In the genomic region with DNA sequence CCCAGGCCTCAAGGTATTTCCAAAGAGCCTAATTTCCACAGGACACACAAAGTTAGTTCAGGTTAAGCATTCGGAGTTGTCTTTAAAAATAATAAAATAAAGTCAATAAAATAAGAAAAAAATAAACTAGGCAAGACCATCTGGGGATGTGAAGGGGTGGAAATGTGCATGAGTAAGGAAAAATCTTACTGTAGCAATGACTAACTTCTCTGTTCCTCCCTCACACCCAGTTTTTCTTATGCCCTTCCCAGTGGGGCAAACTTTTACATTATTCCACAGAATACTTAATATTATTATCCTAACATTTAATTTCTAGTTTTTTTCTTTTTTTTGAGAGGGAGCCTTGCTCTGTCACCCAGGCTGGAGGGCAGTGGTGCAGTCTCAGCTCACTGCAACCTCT, we compare ENCODE assay signal across 1 cellular context.
TF ChIP-seq lines count a peak whose summit lies in the region.

No MANE protein-coding gene starts in this region.

TF ChIP-seq in WTC11, 78 proteins besides CTCF, POLR2A, EP300 and RAD21:
- no peak for TF ChIP-seq NR3C1 (CRISPR knock-in tag; conservative IDR thresholded peaks at IDR 0.05; ENCODE audit: low read depth)
- no peak for TF ChIP-seq NFATC4 (CRISPR knock-in tag; IDR thresholded peaks at IDR 0.05)
- TF ChIP-seq, protein P1, sequence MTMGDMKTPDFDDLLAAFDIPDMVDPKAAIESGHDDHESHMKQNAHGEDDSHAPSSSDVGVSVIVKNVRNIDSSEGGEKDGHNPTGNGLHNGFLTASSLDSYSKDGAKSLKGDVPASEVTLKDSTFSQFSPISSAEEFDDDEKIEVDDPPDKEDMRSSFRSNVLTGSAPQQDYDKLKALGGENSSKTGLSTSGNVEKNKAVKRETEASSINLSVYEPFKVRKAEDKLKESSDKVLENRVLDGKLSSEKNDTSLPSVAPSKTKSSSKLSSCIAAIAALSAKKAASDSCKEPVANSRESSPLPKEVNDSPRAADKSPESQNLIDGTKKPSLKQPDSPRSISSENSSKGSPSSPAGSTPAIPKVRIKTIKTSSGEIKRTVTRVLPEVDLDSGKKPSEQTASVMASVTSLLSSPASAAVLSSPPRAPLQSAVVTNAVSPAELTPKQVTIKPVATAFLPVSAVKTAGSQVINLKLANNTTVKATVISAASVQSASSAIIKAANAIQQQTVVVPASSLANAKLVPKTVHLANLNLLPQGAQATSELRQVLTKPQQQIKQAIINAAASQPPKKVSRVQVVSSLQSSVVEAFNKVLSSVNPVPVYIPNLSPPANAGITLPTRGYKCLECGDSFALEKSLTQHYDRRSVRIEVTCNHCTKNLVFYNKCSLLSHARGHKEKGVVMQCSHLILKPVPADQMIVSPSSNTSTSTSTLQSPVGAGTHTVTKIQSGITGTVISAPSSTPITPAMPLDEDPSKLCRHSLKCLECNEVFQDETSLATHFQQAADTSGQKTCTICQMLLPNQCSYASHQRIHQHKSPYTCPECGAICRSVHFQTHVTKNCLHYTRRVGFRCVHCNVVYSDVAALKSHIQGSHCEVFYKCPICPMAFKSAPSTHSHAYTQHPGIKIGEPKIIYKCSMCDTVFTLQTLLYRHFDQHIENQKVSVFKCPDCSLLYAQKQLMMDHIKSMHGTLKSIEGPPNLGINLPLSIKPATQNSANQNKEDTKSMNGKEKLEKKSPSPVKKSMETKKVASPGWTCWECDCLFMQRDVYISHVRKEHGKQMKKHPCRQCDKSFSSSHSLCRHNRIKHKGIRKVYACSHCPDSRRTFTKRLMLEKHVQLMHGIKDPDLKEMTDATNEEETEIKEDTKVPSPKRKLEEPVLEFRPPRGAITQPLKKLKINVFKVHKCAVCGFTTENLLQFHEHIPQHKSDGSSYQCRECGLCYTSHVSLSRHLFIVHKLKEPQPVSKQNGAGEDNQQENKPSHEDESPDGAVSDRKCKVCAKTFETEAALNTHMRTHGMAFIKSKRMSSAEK (CRISPR knock-in tag; IDR thresholded peaks at IDR 0.05; ENCODE audit: borderline replicate concordance), result no peak
- TF ChIP-seq IRF2 (CRISPR knock-in tag; IDR thresholded peaks at IDR 0.05; ENCODE audit: borderline replicate concordance, low read depth), result no peak
- TF ChIP-seq, protein P2, sequence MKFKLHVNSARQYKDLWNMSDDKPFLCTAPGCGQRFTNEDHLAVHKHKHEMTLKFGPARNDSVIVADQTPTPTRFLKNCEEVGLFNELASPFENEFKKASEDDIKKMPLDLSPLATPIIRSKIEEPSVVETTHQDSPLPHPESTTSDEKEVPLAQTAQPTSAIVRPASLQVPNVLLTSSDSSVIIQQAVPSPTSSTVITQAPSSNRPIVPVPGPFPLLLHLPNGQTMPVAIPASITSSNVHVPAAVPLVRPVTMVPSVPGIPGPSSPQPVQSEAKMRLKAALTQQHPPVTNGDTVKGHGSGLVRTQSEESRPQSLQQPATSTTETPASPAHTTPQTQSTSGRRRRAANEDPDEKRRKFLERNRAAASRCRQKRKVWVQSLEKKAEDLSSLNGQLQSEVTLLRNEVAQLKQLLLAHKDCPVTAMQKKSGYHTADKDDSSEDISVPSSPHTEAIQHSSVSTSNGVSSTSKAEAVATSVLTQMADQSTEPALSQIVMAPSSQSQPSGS (CRISPR knock-in tag; IDR thresholded peaks at IDR 0.05; ENCODE audit: borderline replicate concordance, low read depth), result no peak
- no peak for TF ChIP-seq JAZF1 (CRISPR knock-in tag; IDR thresholded peaks at IDR 0.05)
- TF ChIP-seq, protein P3, sequence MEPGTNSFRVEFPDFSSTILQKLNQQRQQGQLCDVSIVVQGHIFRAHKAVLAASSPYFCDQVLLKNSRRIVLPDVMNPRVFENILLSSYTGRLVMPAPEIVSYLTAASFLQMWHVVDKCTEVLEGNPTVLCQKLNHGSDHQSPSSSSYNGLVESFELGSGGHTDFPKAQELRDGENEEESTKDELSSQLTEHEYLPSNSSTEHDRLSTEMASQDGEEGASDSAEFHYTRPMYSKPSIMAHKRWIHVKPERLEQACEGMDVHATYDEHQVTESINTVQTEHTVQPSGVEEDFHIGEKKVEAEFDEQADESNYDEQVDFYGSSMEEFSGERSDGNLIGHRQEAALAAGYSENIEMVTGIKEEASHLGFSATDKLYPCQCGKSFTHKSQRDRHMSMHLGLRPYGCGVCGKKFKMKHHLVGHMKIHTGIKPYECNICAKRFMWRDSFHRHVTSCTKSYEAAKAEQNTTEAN (CRISPR knock-in tag; IDR thresholded peaks at IDR 0.05), result no peak
- TF ChIP-seq, protein P4, sequence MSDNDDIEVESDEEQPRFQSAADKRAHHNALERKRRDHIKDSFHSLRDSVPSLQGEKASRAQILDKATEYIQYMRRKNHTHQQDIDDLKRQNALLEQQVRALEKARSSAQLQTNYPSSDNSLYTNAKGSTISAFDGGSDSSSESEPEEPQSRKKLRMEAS (CRISPR knock-in tag; IDR thresholded peaks at IDR 0.05), result no peak
- TF ChIP-seq, protein P5, sequence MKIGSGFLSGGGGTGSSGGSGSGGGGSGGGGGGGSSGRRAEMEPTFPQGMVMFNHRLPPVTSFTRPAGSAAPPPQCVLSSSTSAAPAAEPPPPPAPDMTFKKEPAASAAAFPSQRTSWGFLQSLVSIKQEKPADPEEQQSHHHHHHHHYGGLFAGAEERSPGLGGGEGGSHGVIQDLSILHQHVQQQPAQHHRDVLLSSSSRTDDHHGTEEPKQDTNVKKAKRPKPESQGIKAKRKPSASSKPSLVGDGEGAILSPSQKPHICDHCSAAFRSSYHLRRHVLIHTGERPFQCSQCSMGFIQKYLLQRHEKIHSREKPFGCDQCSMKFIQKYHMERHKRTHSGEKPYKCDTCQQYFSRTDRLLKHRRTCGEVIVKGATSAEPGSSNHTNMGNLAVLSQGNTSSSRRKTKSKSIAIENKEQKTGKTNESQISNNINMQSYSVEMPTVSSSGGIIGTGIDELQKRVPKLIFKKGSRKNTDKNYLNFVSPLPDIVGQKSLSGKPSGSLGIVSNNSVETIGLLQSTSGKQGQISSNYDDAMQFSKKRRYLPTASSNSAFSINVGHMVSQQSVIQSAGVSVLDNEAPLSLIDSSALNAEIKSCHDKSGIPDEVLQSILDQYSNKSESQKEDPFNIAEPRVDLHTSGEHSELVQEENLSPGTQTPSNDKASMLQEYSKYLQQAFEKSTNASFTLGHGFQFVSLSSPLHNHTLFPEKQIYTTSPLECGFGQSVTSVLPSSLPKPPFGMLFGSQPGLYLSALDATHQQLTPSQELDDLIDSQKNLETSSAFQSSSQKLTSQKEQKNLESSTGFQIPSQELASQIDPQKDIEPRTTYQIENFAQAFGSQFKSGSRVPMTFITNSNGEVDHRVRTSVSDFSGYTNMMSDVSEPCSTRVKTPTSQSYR (CRISPR knock-in tag; IDR thresholded peaks at IDR 0.05), result no peak
- TF ChIP-seq PRRX2 (CRISPR knock-in tag; IDR thresholded peaks at IDR 0.05), result no peak
- TF ChIP-seq, protein P6, sequence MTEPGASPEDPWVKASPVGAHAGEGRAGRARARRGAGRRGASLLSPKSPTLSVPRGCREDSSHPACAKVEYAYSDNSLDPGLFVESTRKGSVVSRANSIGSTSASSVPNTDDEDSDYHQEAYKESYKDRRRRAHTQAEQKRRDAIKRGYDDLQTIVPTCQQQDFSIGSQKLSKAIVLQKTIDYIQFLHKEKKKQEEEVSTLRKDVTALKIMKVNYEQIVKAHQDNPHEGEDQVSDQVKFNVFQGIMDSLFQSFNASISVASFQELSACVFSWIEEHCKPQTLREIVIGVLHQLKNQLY (CRISPR knock-in tag; IDR thresholded peaks at IDR 0.05), result no peak
- TF ChIP-seq, protein P7, sequence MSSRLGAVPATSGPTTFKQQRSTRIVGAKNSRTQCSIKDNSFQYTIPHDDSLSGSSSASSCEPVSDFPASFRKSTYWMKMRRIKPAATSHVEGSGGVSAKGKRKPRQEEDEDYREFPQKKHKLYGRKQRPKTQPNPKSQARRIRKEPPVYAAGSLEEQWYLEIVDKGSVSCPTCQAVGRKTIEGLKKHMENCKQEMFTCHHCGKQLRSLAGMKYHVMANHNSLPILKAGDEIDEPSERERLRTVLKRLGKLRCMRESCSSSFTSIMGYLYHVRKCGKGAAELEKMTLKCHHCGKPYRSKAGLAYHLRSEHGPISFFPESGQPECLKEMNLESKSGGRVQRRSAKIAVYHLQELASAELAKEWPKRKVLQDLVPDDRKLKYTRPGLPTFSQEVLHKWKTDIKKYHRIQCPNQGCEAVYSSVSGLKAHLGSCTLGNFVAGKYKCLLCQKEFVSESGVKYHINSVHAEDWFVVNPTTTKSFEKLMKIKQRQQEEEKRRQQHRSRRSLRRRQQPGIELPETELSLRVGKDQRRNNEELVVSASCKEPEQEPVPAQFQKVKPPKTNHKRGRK (CRISPR knock-in tag; IDR thresholded peaks at IDR 0.05; ENCODE audit: borderline replicate concordance), result no peak
- TF ChIP-seq, protein P8, sequence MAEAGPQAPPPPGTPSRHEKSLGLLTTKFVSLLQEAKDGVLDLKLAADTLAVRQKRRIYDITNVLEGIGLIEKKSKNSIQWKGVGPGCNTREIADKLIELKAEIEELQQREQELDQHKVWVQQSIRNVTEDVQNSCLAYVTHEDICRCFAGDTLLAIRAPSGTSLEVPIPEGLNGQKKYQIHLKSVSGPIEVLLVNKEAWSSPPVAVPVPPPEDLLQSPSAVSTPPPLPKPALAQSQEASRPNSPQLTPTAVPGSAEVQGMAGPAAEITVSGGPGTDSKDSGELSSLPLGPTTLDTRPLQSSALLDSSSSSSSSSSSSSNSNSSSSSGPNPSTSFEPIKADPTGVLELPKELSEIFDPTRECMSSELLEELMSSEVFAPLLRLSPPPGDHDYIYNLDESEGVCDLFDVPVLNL (CRISPR knock-in tag; IDR thresholded peaks at IDR 0.05; ENCODE audit: borderline replicate concordance, low read depth), result no peak
- TF ChIP-seq, protein P9, sequence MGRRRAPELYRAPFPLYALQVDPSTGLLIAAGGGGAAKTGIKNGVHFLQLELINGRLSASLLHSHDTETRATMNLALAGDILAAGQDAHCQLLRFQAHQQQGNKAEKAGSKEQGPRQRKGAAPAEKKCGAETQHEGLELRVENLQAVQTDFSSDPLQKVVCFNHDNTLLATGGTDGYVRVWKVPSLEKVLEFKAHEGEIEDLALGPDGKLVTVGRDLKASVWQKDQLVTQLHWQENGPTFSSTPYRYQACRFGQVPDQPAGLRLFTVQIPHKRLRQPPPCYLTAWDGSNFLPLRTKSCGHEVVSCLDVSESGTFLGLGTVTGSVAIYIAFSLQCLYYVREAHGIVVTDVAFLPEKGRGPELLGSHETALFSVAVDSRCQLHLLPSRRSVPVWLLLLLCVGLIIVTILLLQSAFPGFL (CRISPR knock-in tag; IDR thresholded peaks at IDR 0.05; ENCODE audit: borderline replicate concordance), result no peak
- no peak for TF ChIP-seq HMGA2 (CRISPR knock-in tag; IDR thresholded peaks at IDR 0.05)
- TF ChIP-seq, protein P10, sequence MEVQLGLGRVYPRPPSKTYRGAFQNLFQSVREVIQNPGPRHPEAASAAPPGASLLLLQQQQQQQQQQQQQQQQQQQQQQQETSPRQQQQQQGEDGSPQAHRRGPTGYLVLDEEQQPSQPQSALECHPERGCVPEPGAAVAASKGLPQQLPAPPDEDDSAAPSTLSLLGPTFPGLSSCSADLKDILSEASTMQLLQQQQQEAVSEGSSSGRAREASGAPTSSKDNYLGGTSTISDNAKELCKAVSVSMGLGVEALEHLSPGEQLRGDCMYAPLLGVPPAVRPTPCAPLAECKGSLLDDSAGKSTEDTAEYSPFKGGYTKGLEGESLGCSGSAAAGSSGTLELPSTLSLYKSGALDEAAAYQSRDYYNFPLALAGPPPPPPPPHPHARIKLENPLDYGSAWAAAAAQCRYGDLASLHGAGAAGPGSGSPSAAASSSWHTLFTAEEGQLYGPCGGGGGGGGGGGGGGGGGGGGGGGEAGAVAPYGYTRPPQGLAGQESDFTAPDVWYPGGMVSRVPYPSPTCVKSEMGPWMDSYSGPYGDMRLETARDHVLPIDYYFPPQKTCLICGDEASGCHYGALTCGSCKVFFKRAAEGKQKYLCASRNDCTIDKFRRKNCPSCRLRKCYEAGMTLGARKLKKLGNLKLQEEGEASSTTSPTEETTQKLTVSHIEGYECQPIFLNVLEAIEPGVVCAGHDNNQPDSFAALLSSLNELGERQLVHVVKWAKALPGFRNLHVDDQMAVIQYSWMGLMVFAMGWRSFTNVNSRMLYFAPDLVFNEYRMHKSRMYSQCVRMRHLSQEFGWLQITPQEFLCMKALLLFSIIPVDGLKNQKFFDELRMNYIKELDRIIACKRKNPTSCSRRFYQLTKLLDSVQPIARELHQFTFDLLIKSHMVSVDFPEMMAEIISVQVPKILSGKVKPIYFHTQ (CRISPR knock-in tag; IDR thresholded peaks at IDR 0.05), result no peak
- no peak for TF ChIP-seq CBFB (CRISPR knock-in tag; IDR thresholded peaks at IDR 0.05; ENCODE audit: low read depth)
TF ChIP-seq in WTC11: peak in this region for 0.
